Comparison of ENCODE assay signal across 24 cellular contexts in the genomic region with DNA sequence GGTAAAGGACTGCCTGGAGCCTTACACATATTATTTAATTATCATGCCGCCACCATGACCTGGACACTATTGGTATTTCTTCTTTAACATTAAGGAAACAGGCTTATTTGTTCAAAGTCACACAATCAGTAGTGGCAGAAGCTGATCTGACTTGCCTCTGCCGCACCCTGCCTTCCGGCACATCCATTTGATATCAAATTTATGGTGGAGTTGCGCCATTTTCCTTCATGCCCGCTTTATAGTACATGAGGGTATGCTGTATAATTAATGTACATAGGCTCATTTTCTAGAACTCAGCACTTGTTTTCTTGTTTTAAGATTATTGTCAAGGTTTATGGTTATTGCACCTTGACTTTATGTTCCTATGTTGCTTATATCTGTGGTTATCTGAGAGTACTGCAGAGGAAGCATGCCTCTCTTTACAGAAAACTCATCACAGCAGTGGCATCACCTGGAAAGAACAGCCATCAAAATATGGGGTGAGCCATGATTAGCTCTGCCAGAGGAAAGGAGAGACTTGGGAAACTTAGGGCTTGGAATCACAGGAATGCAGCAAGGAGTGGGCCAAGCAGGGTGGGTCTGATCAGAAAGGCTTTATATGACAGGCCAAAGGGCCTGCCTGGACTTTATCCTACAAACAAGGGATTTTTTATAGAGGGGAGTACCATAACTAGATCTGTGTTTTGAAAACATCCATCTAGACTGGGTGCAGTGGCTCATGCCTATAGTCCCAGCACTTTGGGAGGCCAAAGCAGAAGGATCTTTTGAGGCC.
"Had no signal": no experiment of that assay in that cellular context is flagged by ENCODE, and none has a peak within 500 bp of the region (broad histone marks: within the 10 kb centered on the region; RNA-seq: fewer than 3 reads in every experiment).

No MANE protein-coding gene starts in this region.

- H3K27ac ChIP-seq: esophagus squamous epithelium, gastroesophageal sphincter, neural progenitor cell, pancreas, suprapubic skin, thyroid gland had no signal

- H3K27ac Mint-ChIP-seq: natural killer cell, neural progenitor cell, progenitor cell of endocrine pancreas had no signal

- H3K4me1 ChIP-seq: gastroesophageal sphincter, pancreas, thyroid gland had no signal

- DNase-seq: central memory CD4-positive, alpha-beta T cell; cortex of kidney; dorsolateral prefrontal cortex; effector memory CD4-positive, alpha-beta T cell; esophagus squamous epithelium; foreskin fibroblast; glutamatergic neuron; kidney; left cardiac atrium; left ventricle myocardium superior; mesendoderm; natural killer cell; nucleus accumbens; pancreas; right cardiac atrium; stimulated activated CD4-positive, alpha-beta T cell treated with anti-CD3 and anti-CD28 coated beads, Interleukin-2, amount 100 ng/mL, for 48 hours; stimulated activated naive CD4-positive, alpha-beta T cell treated with Interleukin-2 at 50 U/mL for 16 hours; thyroid gland had no signal

- H3K36me3 Mint-ChIP-seq: natural killer cell had no signal

- H3K9me3 Mint-ChIP-seq: natural killer cell had no signal

- H3K36me3 ChIP-seq: esophagus squamous epithelium, gastroesophageal sphincter, neural progenitor cell, pancreas, suprapubic skin, thyroid gland had no signal

- H3K9ac ChIP-seq: neural progenitor cell had no signal

- H2AFZ ChIP-seq: neural progenitor cell had no signal

- H3K27me3 ChIP-seq: dorsolateral prefrontal cortex, neural progenitor cell, pancreas, thyroid gland had no signal

- H3K9me3 ChIP-seq: esophagus squamous epithelium, gastroesophageal sphincter, pancreas, suprapubic skin, thyroid gland had no signal

- H3K4me2 ChIP-seq: neural progenitor cell, smooth muscle cell had no signal

- H3K4me3 ChIP-seq: dorsolateral prefrontal cortex, esophagus squamous epithelium, gastroesophageal sphincter, lung, neural progenitor cell, pancreas, smooth muscle cell, suprapubic skin, thyroid gland had no signal

- H3K4me3 Mint-ChIP-seq: natural killer cell, neural progenitor cell had no signal
